In the genomic region with DNA sequence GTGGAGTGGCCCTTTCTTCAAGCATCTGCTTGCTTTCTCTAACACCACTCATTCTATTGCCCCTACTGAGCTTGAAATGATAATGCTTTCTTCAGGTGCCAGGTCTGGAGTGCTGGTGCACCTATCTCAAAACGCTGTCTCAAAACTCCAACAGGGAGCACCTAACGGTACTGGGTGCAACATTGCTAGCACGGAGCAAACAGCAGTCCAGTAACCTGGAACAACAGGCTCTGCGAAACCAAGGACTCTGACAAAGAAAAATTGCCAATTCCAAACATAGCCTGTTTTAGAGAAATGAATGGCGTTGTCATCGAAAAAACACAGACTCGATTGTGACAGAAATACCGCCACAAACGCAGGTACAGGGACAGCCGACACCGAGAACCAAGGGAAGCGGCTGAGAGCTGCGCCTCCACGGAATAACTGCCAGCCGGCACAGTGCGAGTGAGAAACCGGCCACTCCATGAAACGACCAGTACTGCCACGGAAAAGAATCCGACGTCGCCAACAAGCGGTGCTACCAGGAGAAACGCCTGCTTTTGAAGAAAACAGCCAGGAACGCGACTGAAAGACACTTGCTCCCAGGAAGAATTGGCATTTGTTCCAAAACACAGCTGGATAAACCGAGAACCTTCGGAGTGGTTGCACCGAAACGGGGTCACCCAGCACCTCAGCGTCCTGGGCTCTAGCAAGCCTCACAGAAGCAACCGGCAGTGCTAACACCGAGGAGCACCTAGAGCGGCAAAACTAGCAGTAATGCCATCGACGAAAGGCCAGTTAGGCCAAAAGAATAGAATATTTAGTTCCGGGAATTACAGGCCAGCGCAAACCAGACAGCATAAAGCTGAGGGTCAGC, we compare ENCODE assay signal across 9 cellular contexts. TPM values are rescaled to one million over a fixed set of nuclear protein-coding genes. Genes with fewer than 3 reads are reported as not detected.
DNase-seq lines count a peak whose midpoint lies in the region; ATAC-seq and TF ChIP-seq lines count a peak whose summit lies in the region.
"Had no signal": no experiment of that assay in that cellular context is flagged by ENCODE, and none has a peak within 500 bp of the region (broad histone marks: within the 10 kb centered on the region; RNA-seq: fewer than 3 reads in every experiment).

No MANE protein-coding gene starts in this region.

- no peak overlapping the region for H3K9ac ChIP-seq in endocrine pancreas (ENCODE audit: control insufficient read depth, insufficient read depth, low read length)

- intact Hi-C loops in CD14-positive monocyte (cut with micrococcal nuclease), result no loop called here
- intact Hi-C loops in PC-9 (cut with micrococcal nuclease; ENCODE audit: unreplicated experiment), result no loop called here
- intact Hi-C loops in natural killer cell (cut with micrococcal nuclease), result no loop called here

- no peaks in the 10 kb centered on the region for H3K27me3 ChIP-seq in PC-9 (ENCODE audit: insufficient read depth, low read depth)
- peaks cover 38% of the 10 kb centered on the region for H3K27me3 ChIP-seq in endocrine pancreas (ENCODE audit: control insufficient read depth, insufficient read depth, low read length)

- no peaks in the 10 kb centered on the region for H3K27me3 Mint-ChIP-seq in CD14-positive monocyte (ENCODE audit: low read depth in 3 of 3)
- H3K27me3 Mint-ChIP-seq in natural killer cell (ENCODE audit: low read depth in 2 of 2), result no peaks in the 10 kb centered on the region

- peaks cover 36% of the 10 kb centered on the region for H3F3A ChIP-seq in PC-9 (ENCODE audit: insufficient read depth, low read depth)

- H3K4me1 Mint-ChIP-seq in CD14-positive monocyte, result peaks cover 31% of the 10 kb centered on the region
- peaks cover 61 to 73% of the 10 kb centered on the region in 2 donors for H3K4me1 Mint-ChIP-seq in natural killer cell

- 0 out of 2 replicates have a peak overlapping the region, but pooled peaks have one; percentile 66 for H2AFZ ChIP-seq in PC-9

- POLR2A ChIA-PET in PC-9 (lab: Charles Lee; ENCODE audit: unreplicated experiment), result no interaction called here

- peak overlapping the region; percentile 79 for H3K4me2 ChIP-seq in PC-9

- H3K27ac Mint-ChIP-seq in CD14-positive monocyte (peak overlapping the region; percentile 41 to 90 (median 86)), natural killer cell (peak overlapping the region; percentile 92 to 96)

- 0 out of 2 replicates have a peak, but pooled peaks cover 5% of the 10 kb centered on the region for H3K36me3 ChIP-seq in PC-9 (ENCODE audit: low read depth)
- peaks cover 3% of the 10 kb centered on the region for H3K36me3 ChIP-seq in endocrine pancreas (ENCODE audit: control insufficient read depth, insufficient read depth, low read length)
- H3K36me3 ChIP-seq: WERI-Rb-1 had no signal

- H3K9me3 ChIP-seq in PC-9 (ENCODE audit: insufficient read depth, low read depth), result no peaks in the 10 kb centered on the region
- no peaks in the 10 kb centered on the region for H3K9me3 ChIP-seq in endocrine pancreas (ENCODE audit: control insufficient read depth, low read length)

- peaks cover 0 to 10% (median 2%) of the 10 kb centered on the region in 7 donors for H3K9me3 Mint-ChIP-seq in CD14-positive monocyte
- no peaks in the 10 kb centered on the region for H3K9me3 Mint-ChIP-seq in natural killer cell

- H3K4me3 ChIP-seq in PC-9 (peak overlapping the region; percentile 76; the same call in 1 of the 2 replicates), endocrine pancreas (ENCODE audit: control insufficient read depth, insufficient read depth, low read length) (peak overlapping the region; percentile 71)

- no TSS peak for BruUV-seq in PC-9 (replicated peaks; lab: Mats Ljungman, UMichigan)

- H3K27ac ChIP-seq in PC-9, result no peak overlapping the region
- H3K27ac ChIP-seq: WERI-Rb-1 had no signal

- DNase-seq in CD14-positive monocyte (ENCODE audit: low spot score) (no peak), PC-9 (no peak), natural killer cell (no peak), amniotic stem cell (lab: John Stamatoyannopoulos, UW) (no peak), HuH-7.5 (ENCODE audit: low spot score) (no peak)
- DNase-seq: WERI-Rb-1 had no signal

- no peaks in the 10 kb centered on the region for H4K20me1 ChIP-seq in PC-9 (ENCODE audit: insufficient read depth)

- TF ChIP-seq CTCF in CD14-positive monocyte (IDR thresholded peaks at IDR 0.05) (no peak), PC-9 (conservative IDR thresholded peaks at IDR 0.05) (no peak), natural killer cell (IDR thresholded peaks at IDR 0.05) (no peak)

- peak overlapping the region; percentile 83 to 96 for H3K4me3 Mint-ChIP-seq in CD14-positive monocyte
- peak overlapping the region; percentile 93 for H3K4me3 Mint-ChIP-seq in natural killer cell

- no peaks in the 10 kb centered on the region for H3K36me3 Mint-ChIP-seq in CD14-positive monocyte
- H3K36me3 Mint-ChIP-seq in natural killer cell, result no peaks in the 10 kb centered on the region

- no peaks in the 10 kb centered on the region for H3K9me2 ChIP-seq in PC-9 (ENCODE audit: insufficient read depth)

- CTCF ChIA-PET in PC-9 (lab: Charles Lee), result interaction anchor here (1.0 kb wide), 1 partner anchor 128 kb away, joined by 8 read pairs; no protein-coding TSS in a partner anchor

- peaks cover 6% of the 10 kb centered on the region; the same call in 1 of the 2 replicates for H3K79me2 ChIP-seq in PC-9 (ENCODE audit: low read depth)

- no peak for ATAC-seq in natural killer cell
- ATAC-seq in HG02840 (IDR thresholded peaks at IDR 0.05; ENCODE audit: low FRiP score, unreplicated experiment), result no peak
- no peak for ATAC-seq in GM19035 (IDR thresholded peaks at IDR 0.05; ENCODE audit: unreplicated experiment)

- peaks cover 14% of the 10 kb centered on the region for H3K4me1 ChIP-seq in PC-9 (replicated peaks; ENCODE audit: insufficient read depth)
- no peaks in the 10 kb centered on the region for H3K4me1 ChIP-seq in endocrine pancreas (ENCODE audit: control insufficient read depth, insufficient read depth, low read length)

RNA-seq across cellular contexts. Expression of gene ANXA2R, which starts 3.0 kb away (rescaled TPM):
- polyA plus RNA-seq in CD14-positive monocyte, result 1 to 10 TPM; 2.3 to 3.1 TPM
- total RNA-seq in PC-9 (2021), result 3.6 and 6.3 TPM in 2 replicates
- total RNA-seq in natural killer cell, result 10 to 100 TPM; 34.3 to 55.2 (median 38.0) TPM
